Comparison of ENCODE assay signal across 13 cellular contexts in genomic region chr7:45709168-45710034, GRCh38.
DNase-seq lines count a peak whose midpoint lies in the region; ATAC-seq and TF ChIP-seq lines count a peak whose summit lies in the region.
"Had no signal": no experiment of that assay in that cellular context is flagged by ENCODE, and none has a peak within 500 bp of the region (broad histone marks: within the 10 kb centered on the region; RNA-seq: fewer than 3 reads in every experiment).

No MANE protein-coding gene starts in this region.

- ATAC-seq in lower lobe of right lung (peak; percentile 59 to 77), upper lobe of right lung (peak; percentile 61), GM21528 (IDR thresholded peaks at IDR 0.05; ENCODE audit: low FRiP score, unreplicated experiment) (no peak)
- no peak for ATAC-seq in activated CD4-positive, CD25-positive, alpha-beta regulatory T cell treated with anti-CD3 and anti-CD28 coated beads, Interleukin-2, amount 50 U/mL, for 24 hours

- H3K36me3 Mint-ChIP-seq in T-helper 2 cell treated with Interferon-gamma antibody and Interleukin-4, amounts not matched to agents 5 μg/mL and 100 μg/mL, for 36 hours (ENCODE audit: low read depth): no peaks in the 10 kb centered on the region

- peaks cover 3% of the 10 kb centered on the region for H3K27me3 Mint-ChIP-seq in T-helper 2 cell treated with Interferon-gamma antibody and Interleukin-4, amounts not matched to agents 5 μg/mL and 100 μg/mL, for 36 hours (ENCODE audit: low read depth)

- TF ChIP-seq CTCF in lower lobe of right lung (IDR thresholded peaks at IDR 0.05) (no peak), upper lobe of right lung (IDR thresholded peaks at IDR 0.05) (no peak)

- H3K9me3 Mint-ChIP-seq in T-helper 2 cell treated with Interferon-gamma antibody and Interleukin-4, amounts not matched to agents 5 μg/mL and 100 μg/mL, for 36 hours: no peaks in the 10 kb centered on the region

- intact Hi-C loops in lower lobe of right lung (cut with DNase I): no loop called here
- intact Hi-C loops in upper lobe of right lung (cut with DNase I): no loop called here

- no peaks in the 10 kb centered on the region for H3K36me3 ChIP-seq in lower lobe of right lung
- no peaks in the 10 kb centered on the region for H3K36me3 ChIP-seq in upper lobe of right lung
- H3K36me3 ChIP-seq in MG63: no peaks in the 10 kb centered on the region
- H3K36me3 ChIP-seq: neutrophil had no signal

- H3K4me3 ChIP-seq in lower lobe of right lung: no peak overlapping the region
- no peak overlapping the region for H3K4me3 ChIP-seq in upper lobe of right lung
- H3K4me3 ChIP-seq in MG63: no peak overlapping the region

- H3K27ac ChIP-seq in lower lobe of right lung (peak overlapping the region; percentile 36), upper lobe of right lung (peak overlapping the region; percentile 37)
- H3K27ac ChIP-seq: 22Rv1, neutrophil had no signal

- H3K9me3 ChIP-seq in lower lobe of right lung (no peaks in the 10 kb centered on the region), upper lobe of right lung (no peaks in the 10 kb centered on the region), MG63 (no peaks in the 10 kb centered on the region)
- H3K9me3 ChIP-seq: neutrophil had no signal

- H3K4me1 Mint-ChIP-seq in T-helper 2 cell treated with Interferon-gamma antibody and Interleukin-4, amounts not matched to agents 5 μg/mL and 100 μg/mL, for 36 hours (ENCODE audit: low read depth): no peaks in the 10 kb centered on the region

- peak; percentile 1 for DNase-seq in T-helper 2 cell treated with Interferon-gamma antibody and Interleukin-4, amounts not matched to agents 5 μg/mL and 100 μg/mL, for 36 hours (ENCODE audit: low spot score)
- DNase-seq in T-helper 2 cell (no peak), fibroblast of peridontal ligament (ENCODE audit: extremely low read depth) (peak; percentile 58), lower lobe of right lung (no peak), upper lobe of right lung (peak; percentile 63), MG63 (no peak)
- DNase-seq: NCI-H2227 treated with DMSO at 0.1 percent for 48 hours; stimulated activated naive CD4-positive, alpha-beta T cell; T-helper 9 cell had no signal

- H3K4me1 ChIP-seq in lower lobe of right lung (no peaks in the 10 kb centered on the region), upper lobe of right lung (no peaks in the 10 kb centered on the region)

- H3K27me3 ChIP-seq in lower lobe of right lung (ENCODE audit: low read depth) (no peaks in the 10 kb centered on the region), upper lobe of right lung (no peaks in the 10 kb centered on the region), MG63 (no peaks in the 10 kb centered on the region)

- no peak overlapping the region for H3K4me3 Mint-ChIP-seq in T-helper 2 cell treated with Interferon-gamma antibody and Interleukin-4, amounts not matched to agents 5 μg/mL and 100 μg/mL, for 36 hours

- H3K27ac Mint-ChIP-seq in T-helper 2 cell treated with Interferon-gamma antibody and Interleukin-4, amounts not matched to agents 5 μg/mL and 100 μg/mL, for 36 hours: no peak overlapping the region

Comparison
In these comparisons a context has a peak if more than half of its experiments do, and no peak if none do; other contexts are left out.
1. DNase-seq: peak in T-helper 2 cell treated with Interferon-gamma antibody and Interleukin-4, amounts not matched to agents 5 μg/mL and 100 μg/mL, for 36 hours (single experiment), fibroblast of peridontal ligament (single experiment) and upper lobe of right lung (single experiment); none in T-helper 2 cell (0 of 5), lower lobe of right lung (single experiment) and MG63 (single experiment).
2. ATAC-seq: peak in lower lobe of right lung (2 of 2) and upper lobe of right lung (single experiment); none in GM21528 (single experiment) and activated CD4-positive, CD25-positive, alpha-beta regulatory T cell treated with anti-CD3 and anti-CD28 coated beads, Interleukin-2, amount 50 U/mL, for 24 hours (0 of 2).